8 cellular contexts compared by ENCODE assay signal in genomic region chr13:100674363-100674847, GRCh38. TPM values are rescaled to one million over a fixed set of nuclear protein-coding genes. Genes with fewer than 3 reads are reported as not detected.
DNase-seq lines count a peak whose midpoint lies in the region; ATAC-seq and TF ChIP-seq lines count a peak whose summit lies in the region.

Gene TMTC4, minus strand, starts transcription at chr13:100674795. Its CDS starts 4,433 bp downstream, at chr13:100670362.

- H3K27me3 ChIP-seq in HL-60 (ENCODE audit: insufficient read depth, poor library complexity, severe bottlenecking) (no peaks in the 10 kb centered on the region), iPS DF 6.9 (ENCODE audit: control insufficient read depth, insufficient read depth, low read length) (no peaks in the 10 kb centered on the region; the same call in 1 of the 2 replicates), skeletal muscle satellite cell (ENCODE audit: control insufficient read depth, insufficient read depth, low read length) (no peaks in the 10 kb centered on the region)

- H3K4me1 ChIP-seq in ES-I3 (ENCODE audit: insufficient read depth, low read length) (peaks cover 6% of the 10 kb centered on the region; the same call in 1 of the 2 replicates), iPS DF 6.9 (ENCODE audit: control insufficient read depth, insufficient read depth, low read length) (no peaks in the 10 kb centered on the region), skeletal muscle satellite cell (ENCODE audit: control insufficient read depth, insufficient read depth, low read length) (peaks cover 13% of the 10 kb centered on the region)

- H3K36me3 Mint-ChIP-seq in activated naive CD4-positive, alpha-beta T cell treated with anti-CD3 and anti-CD28 coated beads for 36 hours (ENCODE audit: low read depth) = peaks cover 3% of the 10 kb centered on the region

- peaks cover 20% of the 10 kb centered on the region for H3K4me1 Mint-ChIP-seq in activated naive CD4-positive, alpha-beta T cell treated with anti-CD3 and anti-CD28 coated beads for 36 hours (ENCODE audit: low read depth)

- peak; percentile 40 for ATAC-seq in GM21390 (IDR thresholded peaks at IDR 0.05; ENCODE audit: unreplicated experiment)

- H3K9me3 ChIP-seq in ES-I3 (ENCODE audit: control insufficient read depth, insufficient read depth, low read length) (no peaks in the 10 kb centered on the region), iPS DF 6.9 (ENCODE audit: control insufficient read depth, insufficient read depth, low read length) (no peaks in the 10 kb centered on the region), skeletal muscle satellite cell (replicated peaks; ENCODE audit: low read length) (no peaks in the 10 kb centered on the region)

- H3K36me3 ChIP-seq in ES-I3 (ENCODE audit: insufficient read depth, low read length) (0 out of 2 replicates have a peak, but pooled peaks cover 4% of the 10 kb centered on the region), iPS DF 6.9 (ENCODE audit: control insufficient read depth, insufficient read depth, low read length) (no peaks in the 10 kb centered on the region), skeletal muscle satellite cell (ENCODE audit: insufficient read depth, low read length) (no peaks in the 10 kb centered on the region)

- TF ChIP-seq CTCF in HL-60 (IDR thresholded peaks at IDR 0.05; ENCODE audit: insufficient read depth, low read length) = no peak

- WGBS in iPS DF 6.9 (ENCODE audit: insufficient coverage, insufficient read length) = no CpG with 5 or more reads among the region's 72 CpGs

- peak within 1 kb of the TSS; percentile 73 for H3K27ac ChIP-seq in HL-60 (replicated peaks)
- H3K27ac ChIP-seq in iPS DF 6.9 (ENCODE audit: low read length) = no peak within 1 kb of the TSS

- intact Hi-C loops in activated naive CD4-positive, alpha-beta T cell treated with anti-CD3 and anti-CD28 coated beads for 36 hours (cut with micrococcal nuclease) = loop anchor here (2.0 to 10.0 kb wide), 8 partner anchors 94 to 1920 kb away; partner anchors contain the start of genes PCCA, TPP2 and ZIC2

- no peaks in the 10 kb centered on the region for H3K9me3 Mint-ChIP-seq in activated naive CD4-positive, alpha-beta T cell treated with anti-CD3 and anti-CD28 coated beads for 36 hours

- H3K27ac Mint-ChIP-seq in activated naive CD4-positive, alpha-beta T cell treated with anti-CD3 and anti-CD28 coated beads for 36 hours = peak within 1 kb of the TSS; percentile 79

- H3K4me2 ChIP-seq in skeletal muscle satellite cell (ENCODE audit: low read length) = peak within 1 kb of the TSS; percentile 97

- H3K27me3 Mint-ChIP-seq in activated naive CD4-positive, alpha-beta T cell treated with anti-CD3 and anti-CD28 coated beads for 36 hours (ENCODE audit: low read depth) = no peaks in the 10 kb centered on the region

- CTCF ChIA-PET in activated naive CD4-positive, alpha-beta T cell treated with anti-CD3 and anti-CD28 coated beads for 36 hours (lab: Charles Lee) = interaction anchor here (1.5 kb wide), 1 partner anchor 101 kb away, joined by 7 read pairs; no protein-coding TSS in a partner anchor

- peak within 1 kb of the TSS; percentile 80 for H3K4me3 Mint-ChIP-seq in activated naive CD4-positive, alpha-beta T cell treated with anti-CD3 and anti-CD28 coated beads for 36 hours

- DNase-seq in HL-60 (ENCODE audit: low read depth in 1 of 2, low spot score in 1 of 2) = no peak
- no peak for DNase-seq in activated naive CD4-positive, alpha-beta T cell treated with anti-CD3 and anti-CD28 coated beads for 36 hours
- no peak for DNase-seq in iPS DF 6.9 (ENCODE audit: low read depth, low spot score)
- DNase-seq in DMS153 (lab: John Stamatoyannopoulos, UW) = no peak
- DNase-seq in SIG-M5 treated with dmso at 0.1 percent for 504 hours (lab: John Stamatoyannopoulos, UW; ENCODE audit: unreplicated experiment) = no peak

- peak within 1 kb of the TSS; percentile 70 for H3K4me3 ChIP-seq in HL-60 (replicated peaks; ENCODE audit: insufficient read depth, low read length)
- H3K4me3 ChIP-seq in iPS DF 6.9 (ENCODE audit: low read length) = peak within 1 kb of the TSS; percentile 85
- peak within 1 kb of the TSS; percentile 81 for H3K4me3 ChIP-seq in skeletal muscle satellite cell (ENCODE audit: low read length)

- peak within 1 kb of the TSS; percentile 69 for H3K9ac ChIP-seq in ES-I3 (ENCODE audit: low read depth, low read length)
- H3K9ac ChIP-seq in skeletal muscle satellite cell (ENCODE audit: low read depth, low read length) = peak within 1 kb of the TSS; percentile 77

RNA-seq across cellular contexts. Expression of gene TMTC4, which starts in this region (rescaled TPM):
- total RNA-seq in activated naive CD4-positive, alpha-beta T cell treated with anti-CD3 and anti-CD28 coated beads for 36 hours = 10 to 100 TPM; 16.1 to 18.5 TPM
- total RNA-seq in skeletal muscle satellite cell (2012; rRNA removed) = 7.2 and 9.9 TPM in 2 replicates
